1 cellular context compared by ENCODE assay signal in the genomic region with DNA sequence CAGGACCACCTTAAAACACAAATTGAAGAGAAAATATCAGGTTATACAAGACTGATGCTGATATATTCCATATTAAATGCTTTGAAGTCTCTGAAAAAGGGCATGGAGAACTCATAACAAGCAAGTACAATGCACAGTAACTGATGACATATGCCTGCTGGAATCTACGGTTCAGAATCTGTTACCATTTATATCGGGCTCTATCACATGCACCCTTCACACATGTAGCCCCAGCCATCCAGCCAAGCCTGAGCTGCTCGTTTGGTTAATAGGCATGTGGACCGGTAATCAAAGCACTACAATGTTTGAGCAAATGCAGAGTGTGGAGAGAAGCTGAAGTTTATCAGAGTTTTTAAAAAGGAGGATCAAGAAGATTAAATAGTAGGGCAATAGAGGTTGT.
TF ChIP-seq lines count a peak whose summit lies in the region.

No MANE protein-coding gene starts in this region.

TF ChIP-seq in IMR-90, 13 proteins besides CTCF, POLR2A, EP300 and RAD21 (continued from another document):
- TF ChIP-seq RCOR1 (IDR thresholded peaks at IDR 0.05; ENCODE audit: insufficient replicate concordance, low read length) (no peak), NFE2L2 (IDR thresholded peaks at IDR 0.05; ENCODE audit: low read depth, low read length) (no peak)
- TF ChIP-seq, protein P1, sequence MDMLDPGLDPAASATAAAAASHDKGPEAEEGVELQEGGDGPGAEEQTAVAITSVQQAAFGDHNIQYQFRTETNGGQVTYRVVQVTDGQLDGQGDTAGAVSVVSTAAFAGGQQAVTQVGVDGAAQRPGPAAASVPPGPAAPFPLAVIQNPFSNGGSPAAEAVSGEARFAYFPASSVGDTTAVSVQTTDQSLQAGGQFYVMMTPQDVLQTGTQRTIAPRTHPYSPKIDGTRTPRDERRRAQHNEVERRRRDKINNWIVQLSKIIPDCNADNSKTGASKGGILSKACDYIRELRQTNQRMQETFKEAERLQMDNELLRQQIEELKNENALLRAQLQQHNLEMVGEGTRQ (IDR thresholded peaks at IDR 0.05; ENCODE audit: low read depth, low read length): no peak
